Comparison of ENCODE assay signal across 8 cellular contexts in genomic region chr17:38663125-38663751, GRCh38. TPM values are rescaled to one million over a fixed set of nuclear protein-coding genes. Genes with fewer than 3 reads are reported as not detected.
DNase-seq lines count a peak whose midpoint lies in the region; ATAC-seq and TF ChIP-seq lines count a peak whose summit lies in the region.

No MANE protein-coding gene starts in this region.

- ATAC-seq in left lung = peak; percentile 81
- no peak for ATAC-seq in HG02884 (IDR thresholded peaks at IDR 0.05; ENCODE audit: unreplicated experiment)

- H3K27me3 ChIP-seq in left lung = peaks cover 0 to 23% of the 10 kb centered on the region in 2 donors

- DNase-seq in NCI-H187 (lab: John Stamatoyannopoulos, UW) (peak; percentile 12 to 50), T follicular helper cell (ENCODE audit: low read depth) (peak; percentile 10), cardiac fibroblast (ENCODE audit: low read depth in 2 of 2) (peak; percentile 46 to 57), left lung (peak; percentile 63 to 86)
- peak; percentile 42 for DNase-seq in stimulated activated naive CD4-positive, alpha-beta T cell treated with Interleukin-2 at 50 U/mL for 16 hours (lab: John Stamatoyannopoulos, UW)

- TF ChIP-seq CTCF in 22Rv1 (IDR thresholded peaks at IDR 0.05) = peak; percentile 95
- TF ChIP-seq CTCF in GM12872 (IDR thresholded peaks at IDR 0.05; ENCODE audit: insufficient read depth, low read depth, low read length) = peak; percentile 96
- peak; percentile 85 for TF ChIP-seq CTCF in cardiac fibroblast (IDR thresholded peaks at IDR 0.05; ENCODE audit: low read depth, low read length)
- TF ChIP-seq CTCF in left lung (IDR thresholded peaks at IDR 0.05) = peak; percentile 50 to 61

- H3K27ac ChIP-seq in 22Rv1 (no peak overlapping the region), left lung (no peak overlapping the region)

- no peaks in the 10 kb centered on the region for H3K4me1 ChIP-seq in left lung

- no peaks in the 10 kb centered on the region for H3K9me3 ChIP-seq in left lung

- intact Hi-C loops in left lung (cut with DNase I) = loop anchor here in 1 of 2 donors (5.0 kb wide), 1 partner anchor 171 kb away; no protein-coding TSS in a partner anchor

- H3K4me3 ChIP-seq in cardiac fibroblast (replicated peaks in 1 of 2; ENCODE audit: low read depth in 2 of 2, low read length in 2 of 2) = no peak overlapping the region
- H3K4me3 ChIP-seq in left lung = no peak overlapping the region

- H3K36me3 ChIP-seq in left lung = no peaks in the 10 kb centered on the region

RNA-seq across cellular contexts. Expression of gene EPOP, which starts 11.5 kb away (rescaled TPM):
- 1 to 10 TPM; 1.5 to 2.1 TPM for total RNA-seq in left lung

RNA-seq across cellular contexts. Expression of gene MLLT6, which starts 41.8 kb away (rescaled TPM):
- 100 to 1,000 TPM in 1 of 2 donors, 10 to 100 TPM in 1; 80.0 to 102 TPM for total RNA-seq in left lung

RNA-seq across cellular contexts. Expression of gene SRCIN1, which starts 57.5 kb away (rescaled TPM):
- 1 to 10 TPM; 2.7 to 2.8 TPM for total RNA-seq in left lung

Comparison
In these comparisons a context has a peak if more than half of its experiments do, and no peak if none do; other contexts are left out.
1. DNase-seq: peak in every context shown above with its lines; median percentile 74 in left lung; 52 in cardiac fibroblast; 42 in stimulated activated naive CD4-positive, alpha-beta T cell treated with Interleukin-2 at 50 U/mL for 16 hours; 31 in NCI-H187; 10 in T follicular helper cell.